Comparison of ENCODE assay signal across 8 cellular contexts in genomic region chr3:179348325-179349013, GRCh38. TPM values are rescaled to one million over a fixed set of nuclear protein-coding genes. Genes with fewer than 3 reads are reported as not detected.
DNase-seq lines count a peak whose midpoint lies in the region; ATAC-seq, FAIRE-seq and TF ChIP-seq lines count a peak whose summit lies in the region.

No MANE protein-coding gene starts in this region.

- peak overlapping the region; percentile 95 for H3K4me3 Mint-ChIP-seq in activated T-helper 17 cell treated with anti-CD3 and anti-CD28 coated beads, Interleukin-2, amount 50 U/mL, for 72 hours

- peaks cover 28% of the 10 kb centered on the region for H3K79me2 ChIP-seq in DND-41 (ENCODE audit: insufficient read depth, low read length)

- peak overlapping the region; percentile 69 for H3K9ac ChIP-seq in DND-41 (ENCODE audit: low read depth, low read length)
- peak overlapping the region; percentile 20 to 55 for H3K9ac ChIP-seq in kidney (ENCODE audit: low read length in 2 of 2)

- H3K4me2 ChIP-seq in DND-41 (ENCODE audit: insufficient read depth, low read length): peak overlapping the region; percentile 88

- H3K27me3 ChIP-seq in DND-41 (ENCODE audit: insufficient read depth, low read length, poor library complexity) (no peaks in the 10 kb centered on the region), thymus (ENCODE audit: control insufficient read depth, insufficient read depth) (no peaks in the 10 kb centered on the region)

- H3K27ac ChIP-seq in DND-41 (ENCODE audit: low read length) (peak overlapping the region; percentile 98), kidney (ENCODE audit: low read depth in 2 of 2, low read length in 2 of 2) (peak overlapping the region; percentile 37 to 77), thymus (ENCODE audit: low read depth) (no peak overlapping the region)

- no peaks in the 10 kb centered on the region for H4K20me1 ChIP-seq in DND-41 (ENCODE audit: insufficient read depth, low read length)

- H3K36me3 Mint-ChIP-seq in activated T-helper 17 cell treated with anti-CD3 and anti-CD28 coated beads, Interleukin-2, amount 50 U/mL, for 72 hours (ENCODE audit: low read depth): peaks cover 44% of the 10 kb centered on the region

- TF ChIP-seq CTCF in DND-41 (IDR thresholded peaks at IDR 0.05; ENCODE audit: borderline replicate concordance, extremely low read depth, low read length, poor library complexity, severe bottlenecking) (no peak), kidney (IDR thresholded peaks at IDR 0.05; ENCODE audit: borderline replicate concordance, extremely low read depth, insufficient read depth) (no peak)

- WGBS in thymus: 35% methylated on average over 5 of the region's 5 CpGs

- DNase-seq in DND-41 (no peak), kidney (no peak), activated gamma-delta T cell treated with Interleukin-2 at 50 U/mL for 16 hours (no peak)
- DNase-seq in activated effector memory CD4-positive, alpha-beta T cell treated with Interleukin-2 at 50 U/mL for 16 hours: no peak

- H3K4me3 ChIP-seq in DND-41 (ENCODE audit: low read depth in 1 of 2, low read length in 2 of 2) (peak overlapping the region; percentile 77 to 99), kidney (ENCODE audit: low read length in 2 of 2) (peak overlapping the region; percentile 77 to 88), thymus (ENCODE audit: low read length) (peak overlapping the region; percentile 93)

- no peaks in the 10 kb centered on the region for H3K9me3 ChIP-seq in DND-41 (ENCODE audit: insufficient read depth, low read length, severe bottlenecking)
- no peaks in the 10 kb centered on the region for H3K9me3 ChIP-seq in kidney (ENCODE audit: control insufficient read depth in 1 of 2, low read length in 2 of 2)
- no peaks in the 10 kb centered on the region for H3K9me3 ChIP-seq in thymus (ENCODE audit: control insufficient read depth)

- ATAC-seq in DND-41 (ENCODE audit: insufficient read depth, low read depth) (no peak), GM19463 (IDR thresholded peaks at IDR 0.05; ENCODE audit: unreplicated experiment) (peak; percentile 40), HG03558 (IDR thresholded peaks at IDR 0.05; ENCODE audit: extremely low read depth, unreplicated experiment) (peak; percentile 74)
- no peak for ATAC-seq in activated T-helper 17 cell treated with anti-CD3 and anti-CD28 coated beads, Interleukin-2, amount 50 U/mL, for 72 hours (replicated peaks)

- H3K36me3 ChIP-seq in DND-41 (ENCODE audit: insufficient read depth, low read length) (peaks cover 31% of the 10 kb centered on the region), kidney (ENCODE audit: control insufficient read depth in 1 of 2, insufficient read depth in 2 of 2, low read length in 2 of 2) (peaks cover 6 to 16% of the 10 kb centered on the region in 2 donors), thymus (ENCODE audit: control insufficient read depth, insufficient read depth) (peaks cover 16% of the 10 kb centered on the region)

- H3K4me1 ChIP-seq in DND-41 (ENCODE audit: insufficient read depth, low read length) (peaks cover 24% of the 10 kb centered on the region), kidney (ENCODE audit: control insufficient read depth in 1 of 2, insufficient read depth in 1 of 2, low read depth in 1 of 2, low read length in 2 of 2) (no peaks in the 10 kb centered on the region), thymus (ENCODE audit: control insufficient read depth, insufficient read depth, low read length) (peaks cover 12% of the 10 kb centered on the region)

- H2AFZ ChIP-seq in DND-41 (ENCODE audit: low read depth, low read length): peak overlapping the region; percentile 99

- no peak for FAIRE-seq in kidney (lab: Jason Lieb, UNC)

- intact Hi-C loops in kidney (cut with DNase I): no loop called here

- H3K4me1 Mint-ChIP-seq in activated T-helper 17 cell treated with anti-CD3 and anti-CD28 coated beads, Interleukin-2, amount 50 U/mL, for 72 hours: no peaks in the 10 kb centered on the region

- no peaks in the 10 kb centered on the region for H3K27me3 Mint-ChIP-seq in activated T-helper 17 cell treated with anti-CD3 and anti-CD28 coated beads, Interleukin-2, amount 50 U/mL, for 72 hours

- peak overlapping the region; percentile 95 for H3K27ac Mint-ChIP-seq in activated T-helper 17 cell treated with anti-CD3 and anti-CD28 coated beads, Interleukin-2, amount 50 U/mL, for 72 hours

- no peaks in the 10 kb centered on the region for H3K9me3 Mint-ChIP-seq in activated T-helper 17 cell treated with anti-CD3 and anti-CD28 coated beads, Interleukin-2, amount 50 U/mL, for 72 hours

RNA-seq across cellular contexts. Expression of gene MFN1, which starts 1.0 kb away (rescaled TPM):
- total RNA-seq in activated T-helper 17 cell treated with anti-CD3 and anti-CD28 coated beads, Interleukin-2, amount 50 U/mL, for 72 hours: 10 to 100 TPM; 29.8 to 33.5 TPM
- 50.2 TPM for total RNA-seq in kidney
- polyA plus RNA-seq in kidney (ENCODE audit: insufficient read depth, low read depth, low replicate concordance) (16.6 TPM), thymus (31.5 TPM)

RNA-seq across cellular contexts. Expression of gene ZNF639, which starts 25.6 kb away (rescaled TPM):
- 10 to 100 TPM; 16.6 to 35.3 TPM for total RNA-seq in activated T-helper 17 cell treated with anti-CD3 and anti-CD28 coated beads, Interleukin-2, amount 50 U/mL, for 72 hours
- total RNA-seq in kidney: 35.6 TPM
- polyA plus RNA-seq in kidney (ENCODE audit: insufficient read depth, low read depth, low replicate concordance) (17.9 TPM), thymus (36.4 TPM)

Comparison
In these comparisons a context has a peak if more than half of its experiments do, and no peak if none do; other contexts are left out.
1. ATAC-seq: peak in GM19463 (single experiment) and HG03558 (single experiment); none in DND-41 (single experiment) and activated T-helper 17 cell treated with anti-CD3 and anti-CD28 coated beads, Interleukin-2, amount 50 U/mL, for 72 hours (single experiment).
2. Peak in every context shown above with its lines, with median percentiles within 50 percentile points of each other: H3K4me3 ChIP-seq.